ENCODE assay signal across 9 cellular contexts in the genomic region with DNA sequence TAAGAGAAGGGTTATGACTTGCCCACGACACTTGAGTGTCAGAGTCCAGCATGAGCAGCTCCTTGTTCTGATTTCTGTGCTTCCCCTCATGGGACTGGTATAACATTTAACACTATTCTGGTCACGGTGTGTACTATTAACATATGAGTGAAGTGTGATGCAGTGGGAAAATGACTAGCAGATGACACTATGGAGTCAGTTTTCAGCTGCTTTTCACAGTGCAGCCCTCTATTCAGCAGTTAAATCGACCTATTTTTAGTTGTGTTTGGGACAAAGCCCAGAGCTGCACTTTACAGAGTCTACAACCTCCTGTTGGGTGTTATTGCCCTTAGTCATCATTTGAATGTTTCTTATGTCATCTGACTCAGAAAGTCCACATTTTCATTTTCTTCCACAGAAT. TPM values are rescaled to one million over a fixed set of nuclear protein-coding genes. Genes with fewer than 3 reads are reported as not detected.
DNase-seq lines count a peak whose midpoint lies in the region; ATAC-seq and TF ChIP-seq lines count a peak whose summit lies in the region.
"Had no signal": no experiment of that assay in that cellular context is flagged by ENCODE, and none has a peak within 500 bp of the region (broad histone marks: within the 10 kb centered on the region; RNA-seq: fewer than 3 reads in every experiment).

No MANE protein-coding gene starts in this region.

- in situ Hi-C loops in transverse colon (cut with MboI; ENCODE audit: low pct_ligation_motif_present in 1 of 4, low pct_unique_long_range_greater_than_20kb in 1 of 4, low sequenced_read_pairs in 3 of 4), result no loop called here

- no peak for TF ChIP-seq POLR2A in transverse colon (IDR thresholded peaks at IDR 0.05)

- DNase-seq in HS-27A (ENCODE audit: low read depth), result peak; percentile 35
- peak; percentile 93 for DNase-seq in brain pericyte (ENCODE audit: low read depth, low spot score)
- DNase-seq in right atrium auricular region (ENCODE audit: low spot score), result no peak
- no peak for DNase-seq in thoracic aorta (ENCODE audit: low spot score)
- no peak for DNase-seq in transverse colon
- DNase-seq in C1 segment of cervical spinal cord (lab: John Stamatoyannopoulos, UW), result no peak
- no peak for DNase-seq in NCI-H2227 (lab: John Stamatoyannopoulos, UW; ENCODE audit: unreplicated experiment)
- DNase-seq: NCI-H2107, SIG-M5 had no signal

- TF ChIP-seq CTCF in right atrium auricular region (IDR thresholded peaks at IDR 0.05), result no peak
- TF ChIP-seq CTCF in thoracic aorta (IDR thresholded peaks at IDR 0.05), result no peak
- no peak for TF ChIP-seq CTCF in transverse colon (IDR thresholded peaks at IDR 0.05)

- ATAC-seq in thoracic aorta (ENCODE audit: insufficient number of reproducible peaks, low FRiP score, low read depth), result peak; percentile 97

- H3K27ac ChIP-seq in right atrium auricular region (peak overlapping the region; percentile 70 to 83), thoracic aorta (peak overlapping the region; percentile 63 to 83), transverse colon (no peak overlapping the region)

- H3K4me3 ChIP-seq in right atrium auricular region, result no peak overlapping the region
- peak overlapping the region; percentile 11 for H3K4me3 ChIP-seq in thoracic aorta
- H3K4me3 ChIP-seq in transverse colon, result no peak overlapping the region

- no peak for TF ChIP-seq EP300 in transverse colon (IDR thresholded peaks at IDR 0.05; ENCODE audit: low read depth)

- intact Hi-C loops in transverse colon (cut with DNase I; ENCODE audit: low total_unique reads), result no loop called here

- H3K27me3 ChIP-seq in right atrium auricular region (no peaks in the 10 kb centered on the region), thoracic aorta (replicated peaks; ENCODE audit: insufficient read depth) (no peaks in the 10 kb centered on the region), transverse colon (no peaks in the 10 kb centered on the region)

- H3K9me3 ChIP-seq in right atrium auricular region (no peaks in the 10 kb centered on the region), thoracic aorta (no peaks in the 10 kb centered on the region), transverse colon (no peaks in the 10 kb centered on the region)

- H3K36me3 ChIP-seq in right atrium auricular region (no peaks in the 10 kb centered on the region), thoracic aorta (no peaks in the 10 kb centered on the region), transverse colon (no peaks in the 10 kb centered on the region)

- peaks cover 0 to 35% of the 10 kb centered on the region in 2 donors for H3K4me1 ChIP-seq in right atrium auricular region
- H3K4me1 ChIP-seq in thoracic aorta (ENCODE audit: control insufficient read depth in 1 of 2, low read depth in 2 of 2), result peaks cover 18 to 34% of the 10 kb centered on the region in 2 donors
- H3K4me1 ChIP-seq in transverse colon, result no peaks in the 10 kb centered on the region

- 43 to 44% methylated on average over 3 of the region's 3 CpGs for WGBS in transverse colon (ENCODE audit: low coverage in 1 of 2), 2 donors

RNA-seq across cellular contexts. Expression of a gene that starts 59.1 kb away (rescaled TPM):
- 1 to 10 TPM; 2.5 TPM for total RNA-seq in right atrium auricular region
- total RNA-seq in thoracic aorta, result 10 to 100 TPM; 24.3 to 28.3 TPM
- under 1 TPM; 0.27 to 0.79 (median 0.49) TPM for total RNA-seq in transverse colon

Comparison
In these comparisons a context has a peak if more than half of its experiments do, and no peak if none do; other contexts are left out.
1. DNase-seq: peak in HS-27A (single experiment) and brain pericyte (single experiment); none in right atrium auricular region (single experiment), thoracic aorta (single experiment), transverse colon (single experiment), C1 segment of cervical spinal cord (0 of 14) and NCI-H2227 (single experiment).
2. H3K27ac ChIP-seq: peak in right atrium auricular region (2 of 2) and thoracic aorta (2 of 2); none in transverse colon (0 of 4).
3. RNA of a gene that starts 59.1 kb away (total RNA-seq): 24.3 to 28.3 TPM in thoracic aorta; 2.5 TPM in right atrium auricular region and 0.27 to 0.79 TPM in transverse colon; every median in the first group is over 4 times any median in the second.